19 cellular contexts compared by ENCODE assay signal in genomic region chr7:45086348-45087065, GRCh38. TPM values are rescaled to one million over a fixed set of nuclear protein-coding genes. Genes with fewer than 3 reads are reported as not detected.
A peak's percentile ranks its signal among the peaks of the same experiment; 100 is the strongest.
DNase-seq lines count a peak whose midpoint lies in the region; ATAC-seq and TF ChIP-seq lines count a peak whose summit lies in the region.
"Had no signal": no experiment of that assay in that cellular context is flagged by ENCODE, and none has a peak within 500 bp of the region (broad histone marks: within the 10 kb centered on the region; RNA-seq: fewer than 3 reads in every experiment).

No MANE protein-coding gene starts in this region.

- H3K9me3 ChIP-seq in T-helper 17 cell (ENCODE audit: control insufficient read depth, low read length, poor library complexity, severe bottlenecking): no peaks in the 10 kb centered on the region
- H3K9me3 ChIP-seq in BE2C: no peaks in the 10 kb centered on the region
- H3K9me3 ChIP-seq in suprapubic skin: no peaks in the 10 kb centered on the region
- no peaks in the 10 kb centered on the region for H3K9me3 ChIP-seq in CD8-positive, alpha-beta T cell (ENCODE audit: low read length)

- CTCF ChIA-PET in CD8-positive, alpha-beta T cell (lab: Charles Lee): interaction anchor here (0.8 to 2.9 kb wide), 2 partner anchors 49 to 113 kb away, joined by 4 to 11 read pairs; no protein-coding TSS in a partner anchor

- POLR2A ChIA-PET in CD8-positive, alpha-beta T cell (lab: Charles Lee): no interaction called here

- H3K4me1 ChIP-seq in BE2C: 0 out of 2 replicates have a peak, but pooled peaks cover 2% of the 10 kb centered on the region
- peaks cover 13% of the 10 kb centered on the region for H3K4me1 ChIP-seq in suprapubic skin
- peaks cover 7% of the 10 kb centered on the region for H3K4me1 ChIP-seq in CD8-positive, alpha-beta T cell (ENCODE audit: insufficient read depth, low read length)

- peaks cover 9% of the 10 kb centered on the region for H3K27me3 Mint-ChIP-seq in T-helper 17 cell
- H3K27me3 Mint-ChIP-seq in CD8-positive, alpha-beta T cell (ENCODE audit: low read depth): no peaks in the 10 kb centered on the region

- TF ChIP-seq CTCF in BE2C (IDR thresholded peaks at IDR 0.05; ENCODE audit: low read depth, low read length): no peak
- TF ChIP-seq CTCF in suprapubic skin (IDR thresholded peaks at IDR 0.05): no peak
- no peak for TF ChIP-seq CTCF in CD8-positive, alpha-beta T cell (IDR thresholded peaks at IDR 0.05)

- H3K4me1 Mint-ChIP-seq in T-helper 17 cell: peaks cover 5% of the 10 kb centered on the region
- peaks cover 8% of the 10 kb centered on the region for H3K4me1 Mint-ChIP-seq in CD8-positive, alpha-beta T cell (ENCODE audit: low read depth)

- TF ChIP-seq POLR2A in suprapubic skin (IDR thresholded peaks at IDR 0.05): no peak

- no peak for TF ChIP-seq EP300 in suprapubic skin (IDR thresholded peaks at IDR 0.05)

- H3K27ac ChIP-seq in suprapubic skin: no peak overlapping the region
- H3K27ac ChIP-seq in CD8-positive, alpha-beta T cell (ENCODE audit: low read depth, low read length): no peak overlapping the region

- H3K36me3 Mint-ChIP-seq in T-helper 17 cell (ENCODE audit: low read depth): no peaks in the 10 kb centered on the region
- H3K36me3 Mint-ChIP-seq in CD8-positive, alpha-beta T cell: no peaks in the 10 kb centered on the region
- H3K36me3 Mint-ChIP-seq: stimulated activated memory B cell treated with anti-CD40 and anti-IgM and Interleukin-4, amounts not matched to agents 10 μg/mL and 1 μg/mL and 100 μg/mL, for 72 hours had no signal

- no peak overlapping the region for H3K4me3 ChIP-seq in BE2C (ENCODE audit: low read depth, low read length)
- no peak overlapping the region for H3K4me3 ChIP-seq in suprapubic skin
- no peak overlapping the region for H3K4me3 ChIP-seq in CD8-positive, alpha-beta T cell (ENCODE audit: low read depth, low read length)

- DNase-seq in ELF-1 (ENCODE audit: low read depth, low spot score) (peak; percentile 32), T-helper 17 cell (no peak), head of caudate nucleus (peak; percentile 51 to 94 (median 82)), pons (ENCODE audit: low spot score) (peak; percentile 82), BE2C (no peak), suprapubic skin (ENCODE audit: low spot score in 2 of 2) (no peak)
- no peak for DNase-seq in CD8-positive, alpha-beta T cell
- DNase-seq: activated CD4-positive, alpha-beta T cell treated with anti-CD3 and anti-CD28 coated beads, Interleukin-2, amount 10 ng/mL, durations not matched to agents 7 days and 5 days; cortex of kidney; GOT3; Karpas-422; left colon; NCI-H2081 treated with DMSO at 0.1 percent for 48 hours; NCI-H526 treated with DMSO at 0.1 percent for 48 hours; trophoblast cell had no signal

- no peaks in the 10 kb centered on the region for H3K9me3 Mint-ChIP-seq in CD8-positive, alpha-beta T cell
- H3K9me3 Mint-ChIP-seq: activated CD4-positive, alpha-beta T cell treated with anti-CD3 and anti-CD28 coated beads, Interleukin-2, amount 10 ng/mL, durations not matched to agents 7 days and 5 days; stimulated activated memory B cell treated with anti-CD40 and anti-IgM and Interleukin-4, amounts not matched to agents 10 μg/mL and 1 μg/mL and 100 μg/mL, for 72 hours had no signal

- H3K36me3 ChIP-seq in BE2C (no peaks in the 10 kb centered on the region), suprapubic skin (no peaks in the 10 kb centered on the region)
- no peaks in the 10 kb centered on the region for H3K36me3 ChIP-seq in CD8-positive, alpha-beta T cell (ENCODE audit: insufficient read depth, low read length)

- ATAC-seq in T-helper 17 cell (no peak), GM21717 (IDR thresholded peaks at IDR 0.05; ENCODE audit: unreplicated experiment) (no peak)
- ATAC-seq in CD8-positive, alpha-beta T cell: no peak
- ATAC-seq: left colon, right cardiac atrium had no signal

- intact Hi-C loops in head of caudate nucleus (cut with DNase I): no loop called here
- intact Hi-C loops in CD8-positive, alpha-beta T cell (cut with DNase I, micrococcal nuclease): no loop called here

- 90% methylated on average over 12 of the region's 15 CpGs for WGBS in suprapubic skin

- no peak overlapping the region for H3K27ac Mint-ChIP-seq in T-helper 17 cell
- H3K27ac Mint-ChIP-seq in CD8-positive, alpha-beta T cell: no peak overlapping the region
- H3K27ac Mint-ChIP-seq: stimulated activated memory B cell treated with anti-CD40 and anti-IgM and Interleukin-4, amounts not matched to agents 10 μg/mL and 1 μg/mL and 100 μg/mL, for 72 hours had no signal

- no peaks in the 10 kb centered on the region for H3K27me3 ChIP-seq in BE2C
- peaks cover 5% of the 10 kb centered on the region for H3K27me3 ChIP-seq in suprapubic skin
- H3K27me3 ChIP-seq in CD8-positive, alpha-beta T cell (ENCODE audit: insufficient read depth, low read length): no peaks in the 10 kb centered on the region

- peak overlapping the region; percentile 45 for H3K4me3 Mint-ChIP-seq in T-helper 17 cell
- H3K4me3 Mint-ChIP-seq in CD8-positive, alpha-beta T cell: no peak overlapping the region
- H3K4me3 Mint-ChIP-seq: activated CD4-positive, alpha-beta T cell treated with anti-CD3 and anti-CD28 coated beads, Interleukin-2, amount 10 ng/mL, durations not matched to agents 7 days and 5 days; stimulated activated memory B cell treated with anti-CD40 and anti-IgM and Interleukin-4, amounts not matched to agents 10 μg/mL and 1 μg/mL and 100 μg/mL, for 72 hours had no signal

RNA-seq across cellular contexts. Expression of gene NACAD, which starts 2.3 kb away (rescaled TPM):
- under 1 TPM; 0.15 to 0.47 TPM for total RNA-seq in T-helper 17 cell
- polyA plus RNA-seq in BE2C (2012; ENCODE audit: insufficient read depth, insufficient read length, low read depth): 21.8 TPM
- 1 to 10 TPM in 2 of 4 donors, under 1 TPM in 2; 0.76 to 1.4 (median 1.0) TPM for total RNA-seq in suprapubic skin
- total RNA-seq in CD8-positive, alpha-beta T cell: 1 to 10 TPM in 1 of 2 experiments, under 1 TPM in 1; 0.68 to 1.7 TPM
- total RNA-seq: activated CD4-positive, alpha-beta T cell treated with anti-CD3 and anti-CD28 coated beads, Interleukin-2, amount 10 ng/mL, durations not matched to agents 7 days and 5 days; T-helper 1 cell treated with Interleukin-12 subunit alpha and Interleukin-12 subunit beta and Interleukin-4 antibody, amounts not matched to agents 30 ng/mL and 1 ng/mL, for 36 hours had no signal

RNA-seq across cellular contexts. Expression of gene TBRG4, which starts 25.0 kb away (rescaled TPM):
- 10 to 100 TPM; 63.6 to 85.1 TPM for total RNA-seq in T-helper 17 cell
- polyA plus RNA-seq in BE2C (2012; ENCODE audit: insufficient read depth, insufficient read length, low read depth): 221 TPM
- 10 to 100 TPM; 49.9 to 82.8 (median 68.9) TPM for total RNA-seq in suprapubic skin
- 10 to 100 TPM; 75.3 to 79.7 TPM for total RNA-seq in CD8-positive, alpha-beta T cell

Comparison
In these comparisons a context has a peak if more than half of its experiments do, and no peak if none do; other contexts are left out.
1. DNase-seq: peak in ELF-1 (single experiment), head of caudate nucleus (42 of 42) and pons (single experiment); none in T-helper 17 cell (0 of 3), BE2C (single experiment), suprapubic skin (0 of 2) and CD8-positive, alpha-beta T cell (0 of 7).